Comparison of ENCODE assay signal across 8 cellular contexts in genomic region chr2:86038291-86039081, GRCh38.
DNase-seq lines count a peak whose midpoint lies in the region; ATAC-seq and TF ChIP-seq lines count a peak whose summit lies in the region.

No MANE protein-coding gene starts in this region.

- H3K4me1 ChIP-seq in mammary epithelial cell (ENCODE audit: insufficient read depth, low read length): peaks cover 27% of the 10 kb centered on the region
- no peaks in the 10 kb centered on the region for H3K4me1 ChIP-seq in endodermal cell (ENCODE audit: control insufficient read depth, insufficient read depth, low read length)
- peaks cover 75% of the 10 kb centered on the region for H3K4me1 ChIP-seq in psoas muscle

- WGBS in mammary epithelial cell (ENCODE audit: low coverage, missing lambda C conversion rate): 95% methylated on average over 11 of the region's 12 CpGs
- WGBS in endodermal cell (ENCODE audit: insufficient coverage in 1 of 2, insufficient read length in 1 of 2), 2 experiments: 94 to 96% methylated on average over 11 to 12 of the region's 12 CpGs
- WGBS in psoas muscle, 3 donors: 64 to 70% (median 66%) methylated on average over 12 of the region's 12 CpGs

- H3K4me2 ChIP-seq in mammary epithelial cell (ENCODE audit: insufficient read depth, low read depth, low read length): no peak overlapping the region

- H3K9me3 Mint-ChIP-seq in MCF 10A (ENCODE audit: unreplicated experiment): no peaks in the 10 kb centered on the region
- H3K9me3 Mint-ChIP-seq in activated CD4-positive, alpha-beta T cell treated with anti-CD3 and anti-CD28 coated beads, Interleukin-2, amount 10 ng/mL, durations not matched to agents 7 days and 5 days: no peaks in the 10 kb centered on the region
- H3K9me3 Mint-ChIP-seq in endodermal cell: no peaks in the 10 kb centered on the region

- POLR2A ChIA-PET in MCF 10A (lab: Yijun Ruan, JAX): no interaction called here
- POLR2A ChIA-PET in activated CD4-positive, alpha-beta T cell treated with anti-CD3 and anti-CD28 coated beads, Interleukin-2, amount 10 ng/mL, durations not matched to agents 7 days and 5 days (lab: Charles Lee): no interaction called here

- no peak for DNase-seq in MCF 10A (ENCODE audit: unreplicated experiment)
- no peak for DNase-seq in mammary epithelial cell
- DNase-seq in activated CD4-positive, alpha-beta T cell treated with anti-CD3 and anti-CD28 coated beads, Interleukin-2, amount 10 ng/mL, durations not matched to agents 7 days and 5 days: peak; percentile 87
- DNase-seq in endodermal cell: no peak
- no peak for DNase-seq in psoas muscle
- no peak for DNase-seq in cerebellar nuclear complex (lab: John Stamatoyannopoulos, UW)

- no peaks in the 10 kb centered on the region for H3K79me2 ChIP-seq in mammary epithelial cell (ENCODE audit: insufficient read depth, low read length)

- intact Hi-C loops in MCF 10A (cut with micrococcal nuclease): no loop called here
- intact Hi-C loops in mammary epithelial cell (cut with micrococcal nuclease): no loop called here
- intact Hi-C loops in psoas muscle (cut with DNase I): loop anchor here (2.0 to 5.0 kb wide), 3 partner anchors 39 to 152 kb away; partner anchors contain the start of gene ST3GAL5 (in 1 of the 2)

- dilution Hi-C loops in mammary epithelial cell (cut with HindIII; ENCODE audit: low sequenced_read_pairs): loop anchor here (5.0 kb wide), 1 partner anchor 44 kb away; no protein-coding TSS in a partner anchor

- H3K27ac Mint-ChIP-seq in MCF 10A (ENCODE audit: low read depth, unreplicated experiment): peak overlapping the region; percentile 57
- peak overlapping the region; percentile 99 for H3K27ac Mint-ChIP-seq in activated CD4-positive, alpha-beta T cell treated with anti-CD3 and anti-CD28 coated beads, Interleukin-2, amount 10 ng/mL, durations not matched to agents 7 days and 5 days
- peak overlapping the region; percentile 70 for H3K27ac Mint-ChIP-seq in endodermal cell

- H3K36me3 Mint-ChIP-seq in MCF 10A (ENCODE audit: insufficient read depth, unreplicated experiment) (peaks cover 63% of the 10 kb centered on the region), endodermal cell (ENCODE audit: low read depth) (peaks cover 87% of the 10 kb centered on the region)
- peaks cover 55% of the 10 kb centered on the region for H3K36me3 Mint-ChIP-seq in activated CD4-positive, alpha-beta T cell treated with anti-CD3 and anti-CD28 coated beads, Interleukin-2, amount 10 ng/mL, durations not matched to agents 7 days and 5 days (ENCODE audit: low read depth)

- H3K4me3 ChIP-seq in mammary epithelial cell (replicated peaks in 1 of 3; ENCODE audit: insufficient read depth in 1 of 3, low read depth in 2 of 3, low read length in 3 of 3) (no peak overlapping the region), endodermal cell (ENCODE audit: low read length) (no peak overlapping the region), psoas muscle (no peak overlapping the region)

- H3K27me3 Mint-ChIP-seq in MCF 10A (ENCODE audit: insufficient read depth, unreplicated experiment): no peaks in the 10 kb centered on the region
- H3K27me3 Mint-ChIP-seq in activated CD4-positive, alpha-beta T cell treated with anti-CD3 and anti-CD28 coated beads, Interleukin-2, amount 10 ng/mL, durations not matched to agents 7 days and 5 days: no peaks in the 10 kb centered on the region
- H3K27me3 Mint-ChIP-seq in endodermal cell (ENCODE audit: insufficient read depth): no peaks in the 10 kb centered on the region

- BruUV-seq in MCF 10A (replicated peaks; lab: Mats Ljungman, UMichigan) (no TSS peak), mammary epithelial cell (replicated peaks; lab: Mats Ljungman, UMichigan) (no TSS peak)

- CTCF ChIA-PET in MCF 10A (lab: Yijun Ruan, JAX) (interaction anchor here (0.6 to 1.0 kb wide), 3 partner anchors 9 to 211 kb away, joined by 4 read pairs; no protein-coding TSS in a partner anchor), mammary epithelial cell (lab: Charles Lee; ENCODE audit: low non-redundant PET) (interaction anchor here (1.0 kb wide), 1 partner anchor 149 kb away, joined by 3 read pairs; no protein-coding TSS in a partner anchor)
- CTCF ChIA-PET in activated CD4-positive, alpha-beta T cell treated with anti-CD3 and anti-CD28 coated beads, Interleukin-2, amount 10 ng/mL, durations not matched to agents 7 days and 5 days (lab: Charles Lee): interaction anchor here (0.6 to 2.9 kb wide), 8 partner anchors 10 to 388 kb away, joined by 3 to 8 read pairs (median 3); no protein-coding TSS in a partner anchor

- H3K4me3 Mint-ChIP-seq in MCF 10A (ENCODE audit: unreplicated experiment): no peak overlapping the region
- H3K4me3 Mint-ChIP-seq in activated CD4-positive, alpha-beta T cell treated with anti-CD3 and anti-CD28 coated beads, Interleukin-2, amount 10 ng/mL, durations not matched to agents 7 days and 5 days: peak overlapping the region; percentile 57
- no peak overlapping the region for H3K4me3 Mint-ChIP-seq in endodermal cell

- H2AFZ ChIP-seq in mammary epithelial cell (ENCODE audit: low read depth, low read length): no peak overlapping the region

- H3K27ac ChIP-seq in mammary epithelial cell (ENCODE audit: insufficient read depth, low read depth, low read length) (no peak overlapping the region), endodermal cell (ENCODE audit: low read depth, low read length) (no peak overlapping the region), psoas muscle (peak overlapping the region; percentile 96)

- H3K4me1 Mint-ChIP-seq in MCF 10A (ENCODE audit: insufficient read depth, unreplicated experiment) (peaks cover 5% of the 10 kb centered on the region), endodermal cell (peaks cover 11% of the 10 kb centered on the region)
- peaks cover 88% of the 10 kb centered on the region for H3K4me1 Mint-ChIP-seq in activated CD4-positive, alpha-beta T cell treated with anti-CD3 and anti-CD28 coated beads, Interleukin-2, amount 10 ng/mL, durations not matched to agents 7 days and 5 days

- H3K9me3 ChIP-seq in mammary epithelial cell (replicated peaks; ENCODE audit: insufficient read depth, low read length) (no peaks in the 10 kb centered on the region), endodermal cell (ENCODE audit: control insufficient read depth, low read length) (no peaks in the 10 kb centered on the region), psoas muscle (no peaks in the 10 kb centered on the region)

- H3K9ac ChIP-seq in mammary epithelial cell (ENCODE audit: insufficient read depth, low read length) (no peak overlapping the region), endodermal cell (ENCODE audit: extremely low read depth, low read length, poor library complexity, severe bottlenecking) (no peak overlapping the region)

- H3K36me3 ChIP-seq in mammary epithelial cell (ENCODE audit: insufficient read depth, low read length) (peaks cover 25% of the 10 kb centered on the region), endodermal cell (ENCODE audit: control insufficient read depth, insufficient read depth, low read length) (peaks cover 82% of the 10 kb centered on the region), psoas muscle (ENCODE audit: insufficient read depth in 1 of 2, low read depth in 1 of 2) (peaks cover 10 to 52% of the 10 kb centered on the region in 2 donors)

- no peaks in the 10 kb centered on the region for H3K27me3 ChIP-seq in mammary epithelial cell (ENCODE audit: insufficient read depth, low read length)
- no peaks in the 10 kb centered on the region for H3K27me3 ChIP-seq in endodermal cell (ENCODE audit: control insufficient read depth, insufficient read depth, low read length, poor library complexity, severe bottlenecking)
- no peaks in the 10 kb centered on the region for H3K27me3 ChIP-seq in psoas muscle (ENCODE audit: insufficient read depth in 3 of 3, low read length in 2 of 3)

- ATAC-seq in psoas muscle (no peak), HG03280 (IDR thresholded peaks at IDR 0.05; ENCODE audit: unreplicated experiment) (no peak), HG03196 (IDR thresholded peaks at IDR 0.05; ENCODE audit: unreplicated experiment) (no peak)

- no peaks in the 10 kb centered on the region for H4K20me1 ChIP-seq in mammary epithelial cell (ENCODE audit: insufficient read depth, low read length)

- TF ChIP-seq CTCF in MCF 10A (IDR thresholded peaks at IDR 0.05; ENCODE audit: unreplicated experiment) (no peak), mammary epithelial cell (conservative IDR thresholded peaks at IDR 0.05 in 1 of 2, IDR thresholded peaks at IDR 0.05 in 1 of 2; ENCODE audit: extremely low read depth in 1 of 2, insufficient read depth in 1 of 2, low read depth in 1 of 2, low read length in 2 of 2) (no peak), endodermal cell (conservative IDR thresholded peaks at IDR 0.05) (no peak), psoas muscle (IDR thresholded peaks at IDR 0.05) (no peak)

- in situ Hi-C loops in mammary epithelial cell (cut with MboI; ENCODE audit: low sequenced_read_pairs in 2 of 2): no loop called here

Comparison
In these comparisons a context has a peak if more than half of its experiments do, and no peak if none do; other contexts are left out.
1. intact Hi-C loops: an anchor here in psoas muscle (2.0 to 5.0 kb wide); none called in MCF 10A and mammary epithelial cell.